ENCODE assay signal across 17 cellular contexts in the genomic region with DNA sequence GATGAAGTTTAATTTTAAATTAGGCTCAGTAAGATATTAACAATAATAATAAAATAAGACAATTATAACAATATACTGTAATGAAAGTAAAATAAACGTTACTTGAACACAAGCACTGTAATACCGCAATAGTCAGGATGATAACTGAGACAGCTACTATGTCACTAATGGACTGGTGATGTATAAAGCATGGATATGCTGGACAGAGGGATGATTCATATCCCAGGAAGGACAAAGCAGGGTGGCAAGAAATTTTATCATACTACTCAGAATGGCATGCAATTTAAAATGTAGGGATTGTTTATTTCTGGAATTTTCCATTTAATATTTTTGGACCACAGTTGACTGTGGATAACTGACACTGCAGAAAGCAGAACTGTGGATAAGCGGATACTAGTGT.
"Had no signal": no experiment of that assay in that cellular context is flagged by ENCODE, and none has a peak within 500 bp of the region (broad histone marks: within the 10 kb centered on the region; RNA-seq: fewer than 3 reads in every experiment).

No MANE protein-coding gene starts in this region.

- H3K4me1 Mint-ChIP-seq: activated CD8-positive, alpha-beta memory T cell treated with anti-CD3 and anti-CD28 coated beads, Interleukin-2, amount 10 ng/mL, durations not matched to agents 7 days and 5 days; neural crest cell; stimulated activated naive CD8-positive, alpha-beta T cell treated with anti-CD3 and anti-CD28 coated beads, Interleukin-15, amount 100 ng/mL, for 72 hours; T-cell had no signal

- H3K4me3 Mint-ChIP-seq: activated CD8-positive, alpha-beta memory T cell treated with anti-CD3 and anti-CD28 coated beads, Interleukin-2, amount 10 ng/mL, durations not matched to agents 7 days and 5 days; activated T-cell treated with anti-CD3 and anti-CD28 coated beads, Interleukin-2, amount 50 U/mL, for 4 hours; neural crest cell; stimulated activated naive CD8-positive, alpha-beta T cell treated with anti-CD3 and anti-CD28 coated beads, Interleukin-15, amount 100 ng/mL, for 72 hours; T-cell had no signal

- DNase-seq: activated CD4-positive, alpha-beta T cell treated with anti-CD3 and anti-CD28 coated beads for 1 hour; activated CD4-positive, alpha-beta T cell treated with anti-CD3 and anti-CD28 coated beads, Interleukin-2, amount 50 U/mL, for 48 hours; activated CD8-positive, alpha-beta memory T cell treated with anti-CD3 and anti-CD28 coated beads, Interleukin-2, amount 10 ng/mL, durations not matched to agents 7 days and 5 days; activated effector memory CD4-positive, alpha-beta T cell treated with Interleukin-2 at 50 U/mL for 16 hours; activated naive CD4-positive, alpha-beta T cell treated with anti-CD3 and anti-CD28 coated beads, Interleukin-2, amount 50 U/mL, for 16 hours; activated T-cell treated with anti-CD3 and anti-CD28 coated beads, Interleukin-2, amount 50 U/mL, for 4 hours; adrenal gland; caudate nucleus; left lung; mammary epithelial cell; spleen; stimulated activated naive CD8-positive, alpha-beta T cell treated with anti-CD3 and anti-CD28 coated beads, Interleukin-15, amount 100 ng/mL, for 72 hours; T-cell; T-helper 9 cell had no signal

- H3K27ac Mint-ChIP-seq: activated CD8-positive, alpha-beta memory T cell treated with anti-CD3 and anti-CD28 coated beads, Interleukin-2, amount 10 ng/mL, durations not matched to agents 7 days and 5 days; stimulated activated naive CD8-positive, alpha-beta T cell treated with anti-CD3 and anti-CD28 coated beads, Interleukin-15, amount 100 ng/mL, for 72 hours; T-cell had no signal

- H3K27me3 Mint-ChIP-seq: activated CD8-positive, alpha-beta memory T cell treated with anti-CD3 and anti-CD28 coated beads, Interleukin-2, amount 10 ng/mL, durations not matched to agents 7 days and 5 days; stimulated activated naive CD8-positive, alpha-beta T cell treated with anti-CD3 and anti-CD28 coated beads, Interleukin-15, amount 100 ng/mL, for 72 hours; T-cell had no signal

- ATAC-seq: activated CD8-positive, alpha-beta memory T cell treated with anti-CD3 and anti-CD28 coated beads, Interleukin-2, amount 10 ng/mL, durations not matched to agents 7 days and 5 days; activated T-cell treated with anti-CD3 and anti-CD28 coated beads, Interleukin-2, amount 50 U/mL, for 4 hours; gastroesophageal sphincter; left lung; sciatic nerve; stimulated activated naive CD8-positive, alpha-beta T cell treated with anti-CD3 and anti-CD28 coated beads, Interleukin-15, amount 100 ng/mL, for 72 hours; T-cell had no signal
